In genomic region chr1:205450448-205450847, GRCh38 we compare ENCODE assay signal across 12 cellular contexts. TPM values are rescaled to one million over a fixed set of nuclear protein-coding genes. Genes with fewer than 3 reads are reported as not detected.
A peak's percentile ranks its signal among the peaks of the same experiment; 100 is the strongest.
DNase-seq lines count a peak whose midpoint lies in the region; TF ChIP-seq lines count a peak whose summit lies in the region.
"Had no signal": no experiment of that assay in that cellular context is flagged by ENCODE, and none has a peak within 500 bp of the region (broad histone marks: within the 10 kb centered on the region; RNA-seq: fewer than 3 reads in every experiment).

No MANE protein-coding gene starts in this region.

- H4K20me1 ChIP-seq in neural cell (ENCODE audit: insufficient read depth), result peaks cover 12% of the 10 kb centered on the region

- peaks cover 45% of the 10 kb centered on the region for H3K27me3 Mint-ChIP-seq in MCF 10A (ENCODE audit: insufficient read depth, unreplicated experiment)

- peaks cover 10% of the 10 kb centered on the region for H3K36me3 ChIP-seq in neural cell (ENCODE audit: insufficient read depth, low read length)

- POLR2A ChIA-PET in MCF 10A (lab: Yijun Ruan, JAX), result interaction anchor here (0.5 to 5.6 kb wide), 8 partner anchors 11 to 61 kb away, joined by 3 to 38 read pairs (median 4); no protein-coding TSS in a partner anchor

- no peaks in the 10 kb centered on the region for H3K9me3 Mint-ChIP-seq in MCF 10A (ENCODE audit: unreplicated experiment)
- H3K9me3 Mint-ChIP-seq: natural killer cell had no signal

- H3K27me3 ChIP-seq in neural cell (ENCODE audit: insufficient read depth, low read depth, low read length), result no peaks in the 10 kb centered on the region

- H3K27ac ChIP-seq in neural cell (ENCODE audit: low read length), result no peak overlapping the region

- peaks cover 36% of the 10 kb centered on the region for H3K4me1 Mint-ChIP-seq in MCF 10A (ENCODE audit: insufficient read depth, unreplicated experiment)

- H3F3A ChIP-seq in neural cell (ENCODE audit: insufficient read depth, low read length, poor library complexity, severe bottlenecking), result no peaks in the 10 kb centered on the region

- H2AFZ ChIP-seq in neural cell (ENCODE audit: low read depth, low read length), result no peak overlapping the region

- peak overlapping the region; percentile 81 for H3K4me3 ChIP-seq in neural cell (ENCODE audit: low read length)

- BruUV-seq in MCF 10A (replicated peaks; lab: Mats Ljungman, UMichigan), result no TSS peak

- H3K9ac ChIP-seq in neural cell (ENCODE audit: low read length), result peak overlapping the region; percentile 58

- peak overlapping the region; percentile 98 for H3K27ac Mint-ChIP-seq in MCF 10A (ENCODE audit: low read depth, unreplicated experiment)
- H3K27ac Mint-ChIP-seq: natural killer cell, T-helper 17 cell had no signal

- no peak for TF ChIP-seq RAD21 in neural cell (conservative IDR thresholded peaks at IDR 0.05)

- no peaks in the 10 kb centered on the region for H3K36me3 Mint-ChIP-seq in MCF 10A (ENCODE audit: insufficient read depth, unreplicated experiment)
- H3K36me3 Mint-ChIP-seq: natural killer cell had no signal

- peak overlapping the region; percentile 34 for H3K4me2 ChIP-seq in neural cell (ENCODE audit: low read length)

- TF ChIP-seq EP300 in neural cell (conservative IDR thresholded peaks at IDR 0.05; ENCODE audit: poor library complexity, severe bottlenecking), result no peak

- intact Hi-C loops in MCF 10A (cut with micrococcal nuclease), result no loop called here

- H3K9me2 ChIP-seq in neural cell (ENCODE audit: insufficient read depth, low read length), result no peaks in the 10 kb centered on the region

- peak overlapping the region; percentile 89 for H3K4me3 Mint-ChIP-seq in MCF 10A (ENCODE audit: unreplicated experiment)
- H3K4me3 Mint-ChIP-seq: natural killer cell, T-helper 17 cell had no signal

- DNase-seq in HT-29 (ENCODE audit: low spot score) (peak; percentile 41), MCF 10A (ENCODE audit: unreplicated experiment) (no peak), GOT3 (lab: John Stamatoyannopoulos, UW) (no peak), Kasumi-1 (lab: John Stamatoyannopoulos, UW) (no peak)
- DNase-seq in activated effector memory CD4-positive, alpha-beta T cell treated with Interleukin-2 at 50 U/mL for 16 hours, result no peak
- DNase-seq: amniotic stem cell; natural killer cell; NK-92 treated with Interleukin-12 subunit alpha and Interleukin-12 subunit beta, amount 100 ng/mL, for 24 hours; stimulated activated CD4-positive, alpha-beta T cell treated with anti-CD3 and anti-CD28 coated beads, Interleukin-12 subunit alpha, Interleukin-12 subunit beta, amount 100 ng/mL, for 4 hours; T-helper 17 cell had no signal

- CTCF ChIA-PET in MCF 10A (lab: Yijun Ruan, JAX), result interaction anchor here (0.6 to 3.0 kb wide), 7 partner anchors 10 to 293 kb away, joined by 3 to 27 read pairs (median 5); no protein-coding TSS in a partner anchor

- no peaks in the 10 kb centered on the region for H3K9me3 ChIP-seq in neural cell (ENCODE audit: low read length)

- TF ChIP-seq CTCF in MCF 10A (IDR thresholded peaks at IDR 0.05; ENCODE audit: unreplicated experiment) (no peak), neural cell (IDR thresholded peaks at IDR 0.05; ENCODE audit: poor library complexity, severe bottlenecking) (no peak)

- peaks cover 74% of the 10 kb centered on the region for H3K79me2 ChIP-seq in neural cell (replicated peaks; ENCODE audit: insufficient read depth, low read length)

TF ChIP-seq in neural cell, 6 proteins besides CTCF, POLR2A, EP300 and RAD21:
- TF ChIP-seq TAF1 (IDR thresholded peaks at IDR 0.05; ENCODE audit: low read depth) (no peak), MXI1 (conservative IDR thresholded peaks at IDR 0.05; ENCODE audit: poor library complexity, severe bottlenecking) (no peak), EZH2 (IDR thresholded peaks at IDR 0.05; ENCODE audit: borderline replicate concordance, insufficient read depth, low read length, poor library complexity, severe bottlenecking) (no peak), POLR2AphosphoS5 (IDR thresholded peaks at IDR 0.05) (no peak), SMC3 (conservative IDR thresholded peaks at IDR 0.05; ENCODE audit: poor library complexity) (no peak)
- TF ChIP-seq, protein P1, sequence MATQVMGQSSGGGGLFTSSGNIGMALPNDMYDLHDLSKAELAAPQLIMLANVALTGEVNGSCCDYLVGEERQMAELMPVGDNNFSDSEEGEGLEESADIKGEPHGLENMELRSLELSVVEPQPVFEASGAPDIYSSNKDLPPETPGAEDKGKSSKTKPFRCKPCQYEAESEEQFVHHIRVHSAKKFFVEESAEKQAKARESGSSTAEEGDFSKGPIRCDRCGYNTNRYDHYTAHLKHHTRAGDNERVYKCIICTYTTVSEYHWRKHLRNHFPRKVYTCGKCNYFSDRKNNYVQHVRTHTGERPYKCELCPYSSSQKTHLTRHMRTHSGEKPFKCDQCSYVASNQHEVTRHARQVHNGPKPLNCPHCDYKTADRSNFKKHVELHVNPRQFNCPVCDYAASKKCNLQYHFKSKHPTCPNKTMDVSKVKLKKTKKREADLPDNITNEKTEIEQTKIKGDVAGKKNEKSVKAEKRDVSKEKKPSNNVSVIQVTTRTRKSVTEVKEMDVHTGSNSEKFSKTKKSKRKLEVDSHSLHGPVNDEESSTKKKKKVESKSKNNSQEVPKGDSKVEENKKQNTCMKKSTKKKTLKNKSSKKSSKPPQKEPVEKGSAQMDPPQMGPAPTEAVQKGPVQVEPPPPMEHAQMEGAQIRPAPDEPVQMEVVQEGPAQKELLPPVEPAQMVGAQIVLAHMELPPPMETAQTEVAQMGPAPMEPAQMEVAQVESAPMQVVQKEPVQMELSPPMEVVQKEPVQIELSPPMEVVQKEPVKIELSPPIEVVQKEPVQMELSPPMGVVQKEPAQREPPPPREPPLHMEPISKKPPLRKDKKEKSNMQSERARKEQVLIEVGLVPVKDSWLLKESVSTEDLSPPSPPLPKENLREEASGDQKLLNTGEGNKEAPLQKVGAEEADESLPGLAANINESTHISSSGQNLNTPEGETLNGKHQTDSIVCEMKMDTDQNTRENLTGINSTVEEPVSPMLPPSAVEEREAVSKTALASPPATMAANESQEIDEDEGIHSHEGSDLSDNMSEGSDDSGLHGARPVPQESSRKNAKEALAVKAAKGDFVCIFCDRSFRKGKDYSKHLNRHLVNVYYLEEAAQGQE (IDR thresholded peaks at IDR 0.05; ENCODE audit: borderline replicate concordance), result no peak

RNA-seq across cellular contexts. Expression of gene BLACAT1, which starts 5.4 kb away (rescaled TPM):
- 1.8 and 1.9 TPM in 2 replicates for total RNA-seq in HT-29 (2014; rRNA removed; shearing (Covaris generic))
- total RNA-seq in MCF 10A (2022), result 0.72 and 1.1 TPM in 2 replicates
- polyA plus RNA-seq in neural cell, result 5.6 and 6.0 TPM in 2 replicates
- 12.2 and 15.9 TPM in 2 replicates for polyA minus RNA-seq in neural cell
- total RNA-seq: endothelial cell of umbilical vein had no signal
- polyA plus RNA-seq: endothelial cell of umbilical vein had no signal

RNA-seq across cellular contexts. Expression of gene LEMD1, which starts 28.6 kb away (rescaled TPM):
- 3.8 and 7.1 TPM in 2 replicates for total RNA-seq in HT-29 (2014; rRNA removed; shearing (Covaris generic))
- total RNA-seq in MCF 10A (2022), result 1.4 TPM in 2 replicates
- 62.8 and 67.6 TPM in 2 replicates for polyA plus RNA-seq in neural cell
- 51.1 and 51.6 TPM in 2 replicates for polyA minus RNA-seq in neural cell
- total RNA-seq: endothelial cell of umbilical vein, natural killer cell, T-helper 17 cell had no signal
- polyA plus RNA-seq: endothelial cell of umbilical vein had no signal

RNA-seq across cellular contexts. Expression of gene CDK18, which starts 54.0 kb away (rescaled TPM):
- 22.2 and 27.6 TPM in 2 replicates for total RNA-seq in HT-29 (2014; rRNA removed; shearing (Covaris generic))
- total RNA-seq in MCF 10A (2022), result 4.9 and 6.8 TPM in 2 replicates
- polyA plus RNA-seq in neural cell, result not detected in 2 replicates
- 1.5 TPM in 1 of 2 replicates, not detected in the other for polyA minus RNA-seq in neural cell
